Comparison of ENCODE assay signal across 13 cellular contexts in the genomic region with DNA sequence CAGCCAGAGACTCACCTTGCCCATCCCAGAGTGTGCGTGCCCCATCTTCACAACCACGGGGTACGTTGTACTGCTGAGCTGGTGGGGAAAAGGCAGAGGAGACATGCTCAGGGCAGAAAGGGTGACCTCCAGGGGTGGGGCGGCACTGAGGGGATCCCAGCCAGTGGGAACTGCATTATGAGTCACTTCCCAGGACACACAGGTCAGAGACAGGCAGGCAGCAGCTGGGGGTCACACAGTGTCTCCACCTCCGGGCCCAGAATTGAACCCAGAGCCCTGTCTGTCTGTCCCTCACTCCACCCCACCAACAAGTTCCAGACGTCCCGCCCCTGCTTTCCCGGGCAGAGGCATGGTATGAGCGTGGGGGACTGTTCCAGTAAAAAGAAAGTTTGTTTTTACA.
"Had no signal": no experiment of that assay in that cellular context is flagged by ENCODE, and none has a peak within 500 bp of the region (broad histone marks: within the 10 kb centered on the region; RNA-seq: fewer than 3 reads in every experiment).

No MANE protein-coding gene starts in this region.

- H3K27ac ChIP-seq: left lung had no signal

- H3K27ac Mint-ChIP-seq: T-helper 2 cell treated with Interferon-gamma antibody and Interleukin-4, amounts not matched to agents 5 μg/mL and 100 μg/mL, for 36 hours had no signal

- H3K27me3 ChIP-seq: brain microvascular endothelial cell had no signal

- H3K36me3 ChIP-seq: brain microvascular endothelial cell, left lung had no signal

- DNase-seq: activated gamma-delta T cell; activated T-cell treated with anti-CD3 and anti-CD28 coated beads, Interleukin-2, amount 50 U/mL, for 1 hour; brain microvascular endothelial cell; cerebellar nuclear complex; foreskin melanocyte; left lung; midbrain; retina; small intestine had no signal

- H3K4me3 Mint-ChIP-seq: activated naive CD8-positive, alpha-beta T cell; T-helper 2 cell treated with Interferon-gamma antibody and Interleukin-4, amounts not matched to agents 5 μg/mL and 100 μg/mL, for 36 hours had no signal

- H3K9me3 Mint-ChIP-seq: T-helper 2 cell treated with Interferon-gamma antibody and Interleukin-4, amounts not matched to agents 5 μg/mL and 100 μg/mL, for 36 hours had no signal

- ATAC-seq: esophagus mucosa, left lung had no signal

- H3K9me3 ChIP-seq: left lung had no signal

- FAIRE-seq: small intestine, urothelium cell line had no signal

- H3K27me3 Mint-ChIP-seq: activated naive CD8-positive, alpha-beta T cell had no signal

- H3K4me3 ChIP-seq: left lung had no signal
